Comparison of ENCODE assay signal across 1 cellular context in the genomic region with DNA sequence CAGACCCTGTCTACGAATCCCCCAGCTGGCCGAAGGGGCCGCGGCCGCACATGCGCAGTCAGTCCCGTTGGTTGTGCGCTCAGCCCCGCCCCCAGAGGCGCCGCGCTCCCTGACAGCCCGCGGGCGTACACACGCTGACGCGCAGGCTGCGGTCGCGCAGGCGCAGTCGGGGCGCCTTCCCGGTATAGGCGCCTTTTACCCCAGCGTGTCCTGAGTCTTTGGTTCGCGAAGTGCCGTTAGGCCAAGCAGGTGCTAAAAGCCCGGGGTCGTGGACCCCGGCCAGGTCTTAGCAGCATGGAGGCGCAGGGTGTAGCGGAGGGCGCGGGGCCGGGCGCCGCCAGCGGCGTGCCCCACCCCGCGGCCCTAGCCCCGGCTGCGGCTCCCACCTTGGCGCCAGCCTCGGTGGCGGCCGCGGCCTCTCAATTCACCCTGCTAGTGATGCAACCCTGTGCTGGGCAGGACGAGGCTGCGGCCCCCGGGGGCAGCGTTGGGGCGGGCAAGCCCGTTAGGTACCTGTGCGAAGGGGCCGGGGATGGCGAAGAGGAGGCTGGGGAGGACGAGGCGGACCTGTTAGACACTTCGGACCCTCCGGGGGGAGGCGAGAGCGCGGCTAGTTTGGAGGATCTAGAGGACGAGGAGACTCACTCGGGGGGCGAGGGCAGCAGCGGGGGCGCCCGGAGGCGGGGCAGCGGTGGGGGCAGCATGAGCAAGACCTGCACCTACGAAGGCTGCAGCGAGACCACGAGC.
TF ChIP-seq lines count a peak whose summit lies in the region.

RFXAP (plus strand) TSS at position 159 of the 747 bp plus-strand sequence; CDS start at position 295, 136 bp downstream.

TF ChIP-seq in HEK293, 187 proteins besides CTCF, POLR2A, EP300 and RAD21 (continued from another document and continues in another):
- TF ChIP-seq, protein P1, sequence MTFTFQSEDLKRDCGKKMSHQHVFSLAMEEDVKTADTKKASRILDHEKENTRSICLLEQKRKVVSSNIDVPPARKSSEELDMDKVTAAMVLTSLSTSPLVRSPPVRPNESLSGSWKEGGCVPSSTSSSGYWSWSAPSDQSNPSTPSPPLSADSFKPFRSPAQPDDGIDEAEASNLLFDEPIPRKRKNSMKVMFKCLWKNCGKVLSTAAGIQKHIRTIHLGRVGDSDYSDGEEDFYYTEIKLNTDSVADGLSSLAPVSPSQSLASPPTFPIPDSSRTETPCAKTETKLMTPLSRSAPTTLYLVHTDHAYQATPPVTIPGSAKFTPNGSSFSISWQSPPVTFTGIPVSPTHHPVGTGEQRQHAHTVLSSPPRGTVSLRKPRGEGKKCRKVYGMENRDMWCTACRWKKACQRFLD (tag by site-specific recombination; IDR thresholded peaks at IDR 0.05): no peak
- no peak for TF ChIP-seq PRDM1 (tag by site-specific recombination; IDR thresholded peaks at IDR 0.05)
- TF ChIP-seq ZNF664 (tag by site-specific recombination; IDR thresholded peaks at IDR 0.05): no peak
- TF ChIP-seq HOXA7 (CRISPR knock-in tag; IDR thresholded peaks at IDR 0.05; ENCODE audit: borderline replicate concordance): no peak
- TF ChIP-seq ZNF701 (tag by site-specific recombination; IDR thresholded peaks at IDR 0.05): no peak
- TF ChIP-seq SALL2 (tag by site-specific recombination; IDR thresholded peaks at IDR 0.05; ENCODE audit: borderline replicate concordance): no peak
- TF ChIP-seq ZNF169 (tag by site-specific recombination; IDR thresholded peaks at IDR 0.05): no peak
- TF ChIP-seq ZBTB1 (tag by site-specific recombination; IDR thresholded peaks at IDR 0.05): no peak
- no peak for TF ChIP-seq ZNF529 (tag by site-specific recombination; IDR thresholded peaks at IDR 0.05; ENCODE audit: insufficient replicate concordance)
- no peak for TF ChIP-seq YY2 (tag by site-specific recombination; IDR thresholded peaks at IDR 0.05)
- TF ChIP-seq ZNF302 (tag by site-specific recombination; IDR thresholded peaks at IDR 0.05; ENCODE audit: low read depth): no peak
- TF ChIP-seq ZBTB17 (tag by site-specific recombination; IDR thresholded peaks at IDR 0.05): no peak
- no peak for TF ChIP-seq ZNF600 (tag by site-specific recombination; IDR thresholded peaks at IDR 0.05)
- no peak for TF ChIP-seq ZNF544 (tag by site-specific recombination; IDR thresholded peaks at IDR 0.05)
- no peak for TF ChIP-seq ZNF112 (tag by site-specific recombination; IDR thresholded peaks at IDR 0.05)
- TF ChIP-seq ZBTB26 (tag by site-specific recombination; optimal IDR thresholded peaks at IDR 0.05): peak; percentile 77
- TF ChIP-seq TRIM28 (IDR thresholded peaks at IDR 0.05; ENCODE audit: borderline replicate concordance, low read length): no peak
- no peak for TF ChIP-seq ZNF155 (tag by site-specific recombination; IDR thresholded peaks at IDR 0.05)
- TF ChIP-seq ZNF677 (tag by site-specific recombination; IDR thresholded peaks at IDR 0.05): peak; percentile 54; the same call in 1 of the 2 replicates
- TF ChIP-seq ZNF2 (tag by site-specific recombination; IDR thresholded peaks at IDR 0.05): no peak
- no peak for TF ChIP-seq ZNF148 (tag by site-specific recombination; IDR thresholded peaks at IDR 0.05; ENCODE audit: borderline replicate concordance)
- TF ChIP-seq ZNF660 (tag by site-specific recombination; IDR thresholded peaks at IDR 0.05): peak; percentile 46
- no peak for TF ChIP-seq ZNF19 (tag by site-specific recombination; IDR thresholded peaks at IDR 0.05; ENCODE audit: low read depth)
- TF ChIP-seq, protein P2, sequence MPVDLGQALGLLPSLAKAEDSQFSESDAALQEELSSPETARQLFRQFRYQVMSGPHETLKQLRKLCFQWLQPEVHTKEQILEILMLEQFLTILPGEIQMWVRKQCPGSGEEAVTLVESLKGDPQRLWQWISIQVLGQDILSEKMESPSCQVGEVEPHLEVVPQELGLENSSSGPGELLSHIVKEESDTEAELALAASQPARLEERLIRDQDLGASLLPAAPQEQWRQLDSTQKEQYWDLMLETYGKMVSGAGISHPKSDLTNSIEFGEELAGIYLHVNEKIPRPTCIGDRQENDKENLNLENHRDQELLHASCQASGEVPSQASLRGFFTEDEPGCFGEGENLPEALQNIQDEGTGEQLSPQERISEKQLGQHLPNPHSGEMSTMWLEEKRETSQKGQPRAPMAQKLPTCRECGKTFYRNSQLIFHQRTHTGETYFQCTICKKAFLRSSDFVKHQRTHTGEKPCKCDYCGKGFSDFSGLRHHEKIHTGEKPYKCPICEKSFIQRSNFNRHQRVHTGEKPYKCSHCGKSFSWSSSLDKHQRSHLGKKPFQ (tag by site-specific recombination; IDR thresholded peaks at IDR 0.05): no peak
- no peak for TF ChIP-seq BCL11B (tag by site-specific recombination; IDR thresholded peaks at IDR 0.05; ENCODE audit: low read depth)
- TF ChIP-seq, protein P3, sequence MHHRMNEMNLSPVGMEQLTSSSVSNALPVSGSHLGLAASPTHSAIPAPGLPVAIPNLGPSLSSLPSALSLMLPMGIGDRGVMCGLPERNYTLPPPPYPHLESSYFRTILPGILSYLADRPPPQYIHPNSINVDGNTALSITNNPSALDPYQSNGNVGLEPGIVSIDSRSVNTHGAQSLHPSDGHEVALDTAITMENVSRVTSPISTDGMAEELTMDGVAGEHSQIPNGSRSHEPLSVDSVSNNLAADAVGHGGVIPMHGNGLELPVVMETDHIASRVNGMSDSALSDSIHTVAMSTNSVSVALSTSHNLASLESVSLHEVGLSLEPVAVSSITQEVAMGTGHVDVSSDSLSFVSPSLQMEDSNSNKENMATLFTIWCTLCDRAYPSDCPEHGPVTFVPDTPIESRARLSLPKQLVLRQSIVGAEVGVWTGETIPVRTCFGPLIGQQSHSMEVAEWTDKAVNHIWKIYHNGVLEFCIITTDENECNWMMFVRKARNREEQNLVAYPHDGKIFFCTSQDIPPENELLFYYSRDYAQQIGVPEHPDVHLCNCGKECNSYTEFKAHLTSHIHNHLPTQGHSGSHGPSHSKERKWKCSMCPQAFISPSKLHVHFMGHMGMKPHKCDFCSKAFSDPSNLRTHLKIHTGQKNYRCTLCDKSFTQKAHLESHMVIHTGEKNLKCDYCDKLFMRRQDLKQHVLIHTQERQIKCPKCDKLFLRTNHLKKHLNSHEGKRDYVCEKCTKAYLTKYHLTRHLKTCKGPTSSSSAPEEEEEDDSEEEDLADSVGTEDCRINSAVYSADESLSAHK (tag by site-specific recombination; IDR thresholded peaks at IDR 0.05): no peak
- TF ChIP-seq, protein P4, sequence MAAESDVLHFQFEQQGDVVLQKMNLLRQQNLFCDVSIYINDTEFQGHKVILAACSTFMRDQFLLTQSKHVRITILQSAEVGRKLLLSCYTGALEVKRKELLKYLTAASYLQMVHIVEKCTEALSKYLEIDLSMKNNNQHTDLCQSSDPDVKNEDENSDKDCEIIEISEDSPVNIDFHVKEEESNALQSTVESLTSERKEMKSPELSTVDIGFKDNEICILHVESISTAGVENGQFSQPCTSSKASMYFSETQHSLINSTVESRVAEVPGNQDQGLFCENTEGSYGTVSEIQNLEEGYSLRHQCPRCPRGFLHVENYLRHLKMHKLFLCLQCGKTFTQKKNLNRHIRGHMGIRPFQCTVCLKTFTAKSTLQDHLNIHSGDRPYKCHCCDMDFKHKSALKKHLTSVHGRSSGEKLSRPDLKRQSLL (tag by site-specific recombination; IDR thresholded peaks at IDR 0.05): no peak
- TF ChIP-seq ZNF133 (tag by site-specific recombination; IDR thresholded peaks at IDR 0.05): no peak
- TF ChIP-seq, protein P5, sequence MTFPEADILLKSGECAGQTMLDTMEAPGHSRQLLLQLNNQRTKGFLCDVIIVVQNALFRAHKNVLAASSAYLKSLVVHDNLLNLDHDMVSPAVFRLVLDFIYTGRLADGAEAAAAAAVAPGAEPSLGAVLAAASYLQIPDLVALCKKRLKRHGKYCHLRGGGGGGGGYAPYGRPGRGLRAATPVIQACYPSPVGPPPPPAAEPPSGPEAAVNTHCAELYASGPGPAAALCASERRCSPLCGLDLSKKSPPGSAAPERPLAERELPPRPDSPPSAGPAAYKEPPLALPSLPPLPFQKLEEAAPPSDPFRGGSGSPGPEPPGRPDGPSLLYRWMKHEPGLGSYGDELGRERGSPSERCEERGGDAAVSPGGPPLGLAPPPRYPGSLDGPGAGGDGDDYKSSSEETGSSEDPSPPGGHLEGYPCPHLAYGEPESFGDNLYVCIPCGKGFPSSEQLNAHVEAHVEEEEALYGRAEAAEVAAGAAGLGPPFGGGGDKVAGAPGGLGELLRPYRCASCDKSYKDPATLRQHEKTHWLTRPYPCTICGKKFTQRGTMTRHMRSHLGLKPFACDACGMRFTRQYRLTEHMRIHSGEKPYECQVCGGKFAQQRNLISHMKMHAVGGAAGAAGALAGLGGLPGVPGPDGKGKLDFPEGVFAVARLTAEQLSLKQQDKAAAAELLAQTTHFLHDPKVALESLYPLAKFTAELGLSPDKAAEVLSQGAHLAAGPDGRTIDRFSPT (tag by site-specific recombination; IDR thresholded peaks at IDR 0.05): peak; percentile 72
- no peak for TF ChIP-seq FEZF1 (tag by site-specific recombination; IDR thresholded peaks at IDR 0.05)
- TF ChIP-seq HOXD13 (CRISPR knock-in tag; IDR thresholded peaks at IDR 0.05; ENCODE audit: borderline replicate concordance): no peak
- no peak for TF ChIP-seq ZNF510 (tag by site-specific recombination; IDR thresholded peaks at IDR 0.05; ENCODE audit: insufficient replicate concordance)
- TF ChIP-seq, protein P6, sequence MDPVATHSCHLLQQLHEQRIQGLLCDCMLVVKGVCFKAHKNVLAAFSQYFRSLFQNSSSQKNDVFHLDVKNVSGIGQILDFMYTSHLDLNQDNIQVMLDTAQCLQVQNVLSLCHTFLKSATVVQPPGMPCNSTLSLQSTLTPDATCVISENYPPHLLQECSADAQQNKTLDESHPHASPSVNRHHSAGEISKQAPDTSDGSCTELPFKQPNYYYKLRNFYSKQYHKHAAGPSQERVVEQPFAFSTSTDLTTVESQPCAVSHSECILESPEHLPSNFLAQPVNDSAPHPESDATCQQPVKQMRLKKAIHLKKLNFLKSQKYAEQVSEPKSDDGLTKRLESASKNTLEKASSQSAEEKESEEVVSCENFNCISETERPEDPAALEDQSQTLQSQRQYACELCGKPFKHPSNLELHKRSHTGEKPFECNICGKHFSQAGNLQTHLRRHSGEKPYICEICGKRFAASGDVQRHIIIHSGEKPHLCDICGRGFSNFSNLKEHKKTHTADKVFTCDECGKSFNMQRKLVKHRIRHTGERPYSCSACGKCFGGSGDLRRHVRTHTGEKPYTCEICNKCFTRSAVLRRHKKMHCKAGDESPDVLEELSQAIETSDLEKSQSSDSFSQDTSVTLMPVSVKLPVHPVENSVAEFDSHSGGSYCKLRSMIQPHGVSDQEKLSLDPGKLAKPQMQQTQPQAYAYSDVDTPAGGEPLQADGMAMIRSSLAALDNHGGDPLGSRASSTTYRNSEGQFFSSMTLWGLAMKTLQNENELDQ (tag by site-specific recombination; IDR thresholded peaks at IDR 0.05; ENCODE audit: low read depth): no peak
- TF ChIP-seq, protein P7, sequence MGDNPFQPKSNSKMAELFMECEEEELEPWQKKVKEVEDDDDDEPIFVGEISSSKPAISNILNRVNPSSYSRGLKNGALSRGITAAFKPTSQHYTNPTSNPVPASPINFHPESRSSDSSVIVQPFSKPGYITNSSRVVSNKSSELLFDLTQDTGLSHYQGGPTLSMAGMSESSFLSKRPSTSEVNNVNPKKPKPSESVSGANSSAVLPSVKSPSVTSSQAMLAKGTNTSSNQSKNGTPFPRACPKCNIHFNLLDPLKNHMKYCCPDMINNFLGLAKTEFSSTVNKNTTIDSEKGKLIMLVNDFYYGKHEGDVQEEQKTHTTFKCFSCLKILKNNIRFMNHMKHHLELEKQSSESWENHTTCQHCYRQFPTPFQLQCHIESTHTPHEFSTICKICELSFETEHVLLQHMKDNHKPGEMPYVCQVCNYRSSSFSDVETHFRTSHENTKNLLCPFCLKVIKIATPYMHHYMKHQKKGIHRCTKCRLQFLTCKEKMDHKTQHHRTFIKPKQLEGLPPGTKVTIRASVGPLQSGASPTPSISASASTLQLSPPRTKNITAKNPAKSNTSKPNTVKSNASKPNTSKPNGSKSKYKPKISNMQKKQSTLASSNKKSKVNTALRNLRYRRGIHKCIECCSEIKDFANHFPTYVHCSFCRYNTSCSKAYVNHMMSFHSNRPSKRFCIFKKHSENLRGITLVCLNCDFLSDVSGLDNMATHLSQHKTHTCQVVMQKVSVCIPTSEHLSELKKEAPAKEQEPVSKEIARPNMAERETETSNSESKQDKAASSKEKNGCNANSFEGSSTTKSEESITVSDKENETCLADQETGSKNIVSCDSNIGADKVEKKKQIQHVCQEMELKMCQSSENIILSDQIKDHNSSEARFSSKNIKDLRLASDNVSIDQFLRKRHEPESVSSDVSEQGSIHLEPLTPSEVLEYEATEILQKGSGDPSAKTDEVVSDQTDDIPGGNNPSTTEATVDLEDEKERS (tag by site-specific recombination; IDR thresholded peaks at IDR 0.05): no peak
- TF ChIP-seq TCF7L2 (IDR thresholded peaks at IDR 0.05; ENCODE audit: borderline replicate concordance, low read depth, low read length): no peak
- TF ChIP-seq MYNN (tag by site-specific recombination; IDR thresholded peaks at IDR 0.05; ENCODE audit: borderline replicate concordance): no peak
- peak; percentile 21; the same call in 1 of the 2 replicates for TF ChIP-seq KLF8 (tag by site-specific recombination; IDR thresholded peaks at IDR 0.05)
